15 cellular contexts compared by ENCODE assay signal in genomic region chr5:155460501-155460931, GRCh38.
DNase-seq lines count a peak whose midpoint lies in the region; TF ChIP-seq lines count a peak whose summit lies in the region.
"Had no signal": no experiment of that assay in that cellular context is flagged by ENCODE, and none has a peak within 500 bp of the region (broad histone marks: within the 10 kb centered on the region; RNA-seq: fewer than 3 reads in every experiment).

No MANE protein-coding gene starts in this region.

- no peak overlapping the region for H3K14ac ChIP-seq in H9 (ENCODE audit: insufficient read depth, low read length)

- no peaks in the 10 kb centered on the region for H3K9me3 ChIP-seq in esophagus muscularis mucosa
- no peaks in the 10 kb centered on the region for H3K9me3 ChIP-seq in H9 (ENCODE audit: control insufficient read depth, low read depth, low read length)
- H3K9me3 ChIP-seq: BLaER1 had no signal

- H2AFZ ChIP-seq in H9 (ENCODE audit: low read length) = no peak overlapping the region

- no peak overlapping the region for H3K27ac Mint-ChIP-seq in H9
- H3K27ac Mint-ChIP-seq: CD8-positive, alpha-beta memory T cell had no signal

- H3K79me2 ChIP-seq in H9 (ENCODE audit: insufficient read depth, low read length) = no peaks in the 10 kb centered on the region

- DNase-seq in NCI-H82 (lab: John Stamatoyannopoulos, UW) = peak; percentile 12
- no peak for DNase-seq in NCI-H82 treated with DMSO at 0.1 percent for 48 hours (lab: John Stamatoyannopoulos, UW; ENCODE audit: unreplicated experiment)
- DNase-seq in NCI-H69 (lab: John Stamatoyannopoulos, UW) = peak; percentile 75
- peak; percentile 55 for DNase-seq in esophagus muscularis mucosa (ENCODE audit: extremely low spot score)
- no peak for DNase-seq in activated CD4-positive, CD25-positive, alpha-beta regulatory T cell treated with anti-CD3 and anti-CD28 coated beads, Interleukin-2, amount 50 U/mL, for 72 hours
- no peak for DNase-seq in retina
- DNase-seq in activated gamma-delta T cell treated with Interleukin-2 at 50 U/mL for 16 hours = no peak
- no peak for DNase-seq in H9
- DNase-seq: CD8-positive, alpha-beta memory T cell; NCI-H2081 treated with DMSO at 0.1 percent for 48 hours; NCI-H2227 treated with DMSO at 0.1 percent for 48 hours; NCI-H526 treated with DMSO at 0.1 percent for 48 hours; SHP77; T-helper 1 cell had no signal

- TF ChIP-seq CTCF in esophagus muscularis mucosa (IDR thresholded peaks at IDR 0.05) (no peak), H9 (conservative IDR thresholded peaks at IDR 0.05) (no peak)

- H3K23me2 ChIP-seq in H9 (ENCODE audit: insufficient read length, low read depth, low read length, poor library complexity, severe bottlenecking) = no peaks in the 10 kb centered on the region

- no peak for TF ChIP-seq POLR2A in esophagus muscularis mucosa (IDR thresholded peaks at IDR 0.05; ENCODE audit: low read depth)

- H3K9ac ChIP-seq in H9 (ENCODE audit: extremely low read depth, insufficient read length, low read length) = no peak overlapping the region
- H3K9ac ChIP-seq: BLaER1 had no signal

- no peaks in the 10 kb centered on the region for H3K79me1 ChIP-seq in H9 (ENCODE audit: insufficient read depth, low read depth, low read length, poor library complexity, severe bottlenecking)

- H3K4me3 Mint-ChIP-seq in H9 = no peak overlapping the region
- H3K4me3 Mint-ChIP-seq: CD8-positive, alpha-beta memory T cell had no signal

- no peak overlapping the region for H3K4ac ChIP-seq in H9 (ENCODE audit: low read depth, low read length)

- intact Hi-C loops in esophagus muscularis mucosa (cut with DNase I) = no loop called here

- H2BK120ac ChIP-seq in H9 (ENCODE audit: low read depth, low read length, poor library complexity, severe bottlenecking) = no peak overlapping the region

- H3K27ac ChIP-seq in esophagus muscularis mucosa (replicated peaks in 1 of 4) (no peak overlapping the region), H9 (ENCODE audit: insufficient read length, low read depth, low read length) (no peak overlapping the region)
- H3K27ac ChIP-seq: BLaER1 had no signal

- H4K8ac ChIP-seq in H9 (replicated peaks; ENCODE audit: insufficient read length, low read depth, low read length) = no peak overlapping the region

- no peak overlapping the region for H3K18ac ChIP-seq in H9 (ENCODE audit: insufficient read length, low read depth, low read length)

- H3K27me3 ChIP-seq in esophagus muscularis mucosa = no peaks in the 10 kb centered on the region
- no peaks in the 10 kb centered on the region for H3K27me3 ChIP-seq in H9 (ENCODE audit: insufficient read depth, low read length)
- H3K27me3 ChIP-seq: BLaER1 had no signal

- H2BK15ac ChIP-seq in H9 (ENCODE audit: low read depth, low read length) = no peak overlapping the region

- no peak overlapping the region for H2BK20ac ChIP-seq in H9 (ENCODE audit: low read depth, low read length, poor library complexity, severe bottlenecking)

- H3K23ac ChIP-seq in H9 (ENCODE audit: insufficient read length, low read depth, low read length) = no peak overlapping the region

- H3K9me3 Mint-ChIP-seq in H9 = peaks cover 0 to 4% of the 10 kb centered on the region in 2 experiments; a peak in 2 of 5 replicates
- H3K9me3 Mint-ChIP-seq: CD8-positive, alpha-beta memory T cell had no signal

- WGBS in esophagus muscularis mucosa = 53% methylated on average over 2 of the region's 2 CpGs
- WGBS in H9 (ENCODE audit: extremely low coverage, insufficient read length, low lambda C conversion rate) = no CpG with 5 or more reads among the region's 2 CpGs

- H2BK12ac ChIP-seq in H9 (ENCODE audit: insufficient read length, low read depth, low read length) = no peak overlapping the region

- peaks cover 0 to 5% (median 0%) of the 10 kb centered on the region in 3 experiments; a peak in 2 of 7 replicates for H3K36me3 Mint-ChIP-seq in H9 (ENCODE audit: insufficient read depth in 1 of 3, low read depth in 3 of 3)
- H3K36me3 Mint-ChIP-seq: CD8-positive, alpha-beta memory T cell had no signal

- no peak overlapping the region for H3K4me3 ChIP-seq in esophagus muscularis mucosa
- H3K4me3 ChIP-seq: BLaER1 had no signal

- H4K20me1 ChIP-seq in H9 (ENCODE audit: control insufficient read depth, insufficient read depth, insufficient read length) = no peaks in the 10 kb centered on the region
- H4K20me1 ChIP-seq: BLaER1 had no signal

- no peak overlapping the region for H3K56ac ChIP-seq in H9 (ENCODE audit: insufficient read length, low read depth, low read length)

- peaks cover 0 to 4% of the 10 kb centered on the region in 2 experiments; a peak in 1 of 4 replicates for H3K4me1 Mint-ChIP-seq in H9
- H3K4me1 Mint-ChIP-seq: CD8-positive, alpha-beta memory T cell had no signal

- H3T11ph ChIP-seq in H9 (ENCODE audit: low read length) = no peak overlapping the region

- H3K4me2 ChIP-seq in H9 (ENCODE audit: insufficient read depth, insufficient read length, low read length) = no peak overlapping the region
- H3K4me2 ChIP-seq: BLaER1 had no signal

- no peak overlapping the region for H4K5ac ChIP-seq in H9 (ENCODE audit: insufficient read length, low read depth, low read length)

- TF ChIP-seq EP300 in esophagus muscularis mucosa (IDR thresholded peaks at IDR 0.05) = no peak

- no peak overlapping the region for H2BK5ac ChIP-seq in H9 (ENCODE audit: insufficient read length, low read length)

- H3K36me3 ChIP-seq in esophagus muscularis mucosa = no peaks in the 10 kb centered on the region
- H3K36me3 ChIP-seq: BLaER1 had no signal

- no peaks in the 10 kb centered on the region for H3K27me3 Mint-ChIP-seq in H9 (ENCODE audit: low read depth)
- H3K27me3 Mint-ChIP-seq: CD8-positive, alpha-beta memory T cell had no signal

- H2AK5ac ChIP-seq in H9 (ENCODE audit: insufficient read length, low read length) = no peak overlapping the region

- H3K4me1 ChIP-seq in esophagus muscularis mucosa (no peaks in the 10 kb centered on the region), H9 (ENCODE audit: insufficient read depth, low read length) (no peaks in the 10 kb centered on the region; the same call in 1 of the 2 replicates)
- H3K4me1 ChIP-seq: BLaER1 had no signal

- H4K91ac ChIP-seq in H9 (ENCODE audit: insufficient read length, low read depth, low read length) = no peak overlapping the region

Comparison
In these comparisons a context has a peak if more than half of its experiments do, and no peak if none do; other contexts are left out.
1. DNase-seq: peak in NCI-H82 (single experiment), NCI-H69 (single experiment) and esophagus muscularis mucosa (single experiment); none in NCI-H82 treated with DMSO at 0.1 percent for 48 hours (single experiment), activated CD4-positive, CD25-positive, alpha-beta regulatory T cell treated with anti-CD3 and anti-CD28 coated beads, Interleukin-2, amount 50 U/mL, for 72 hours (single experiment), retina (single experiment), activated gamma-delta T cell treated with Interleukin-2 at 50 U/mL for 16 hours (single experiment) and H9 (single experiment).